In genomic region chr11:122628691-122629555, GRCh38 we compare ENCODE assay signal across 8 cellular contexts. TPM values are rescaled to one million over a fixed set of nuclear protein-coding genes. Genes with fewer than 3 reads are reported as not detected.
DNase-seq lines count a peak whose midpoint lies in the region; ATAC-seq, FAIRE-seq and TF ChIP-seq lines count a peak whose summit lies in the region.

No MANE protein-coding gene starts in this region.

- H3K18ac ChIP-seq in H9 (ENCODE audit: insufficient read length, low read depth, low read length): no peak overlapping the region

- H3K4me1 Mint-ChIP-seq in H9: peaks cover 2 to 7% of the 10 kb centered on the region in 2 experiments
- peaks cover 7% of the 10 kb centered on the region for H3K4me1 Mint-ChIP-seq in chondrocyte (ENCODE audit: low read depth)

- H3K27me3 Mint-ChIP-seq in H9 (ENCODE audit: low read depth) (no peaks in the 10 kb centered on the region; the same call in 1 of the 2 replicates), chondrocyte (ENCODE audit: low read depth) (no peaks in the 10 kb centered on the region)

- H3K4ac ChIP-seq in H9 (ENCODE audit: low read depth, low read length): no peak overlapping the region

- no peak overlapping the region for H2BK120ac ChIP-seq in H9 (ENCODE audit: low read depth, low read length, poor library complexity, severe bottlenecking)

- in situ Hi-C loops in HepG2 (cut with HindIII; ENCODE audit: extremely low pct_ligation_motif_present, low pct_unique_long_range_greater_than_20kb): no loop called here

- H3K4me3 Mint-ChIP-seq in H9 (no peak overlapping the region), chondrocyte (ENCODE audit: unreplicated experiment) (no peak overlapping the region)

- H3K79me2 ChIP-seq in H9 (ENCODE audit: insufficient read depth, low read length) (no peaks in the 10 kb centered on the region), HepG2 (ENCODE audit: insufficient read depth, low read length) (no peaks in the 10 kb centered on the region)

- H3K36me3 ChIP-seq in HepG2 (replicated peaks in 1 of 2; ENCODE audit: control insufficient read depth in 1 of 2, insufficient read depth in 2 of 2, low read length in 2 of 2): no peaks in the 10 kb centered on the region

- no peak overlapping the region for H3K23ac ChIP-seq in H9 (ENCODE audit: insufficient read length, low read depth, low read length)

- H3K9me3 Mint-ChIP-seq in H9 (no peaks in the 10 kb centered on the region), chondrocyte (ENCODE audit: low read depth) (no peaks in the 10 kb centered on the region)

- H2BK5ac ChIP-seq in H9 (ENCODE audit: insufficient read length, low read length): no peak overlapping the region

- no peak overlapping the region for H3K14ac ChIP-seq in H9 (ENCODE audit: insufficient read depth, low read length)

- no peak overlapping the region for H3K56ac ChIP-seq in H9 (ENCODE audit: insufficient read length, low read depth, low read length)

- no peak for TF ChIP-seq POLR2A in HepG2 (IDR thresholded peaks at IDR 0.05; ENCODE audit: insufficient read depth in 1 of 2, low read depth in 2 of 2, low read length in 2 of 2)

- H3K27ac Mint-ChIP-seq in H9 (peak overlapping the region in 1 of 3 experiments; percentile 2; a peak in 2 of 7 replicates), chondrocyte (ENCODE audit: unreplicated experiment) (no peak overlapping the region)

- TF ChIP-seq EP300 in HepG2 (IDR thresholded peaks at IDR 0.05; ENCODE audit: low read depth in 2 of 2, low read length in 2 of 2) (no peak), HepG2 (CRISPR knock-in tag; IDR thresholded peaks at IDR 0.05; ENCODE audit: borderline replicate concordance) (no peak)

- no peak overlapping the region for H3K9ac ChIP-seq in H9 (ENCODE audit: extremely low read depth, insufficient read length, low read length)
- H3K9ac ChIP-seq in HepG2 (ENCODE audit: insufficient read depth, low read depth, low read length): no peak overlapping the region

- no peaks in the 10 kb centered on the region for H3K36me3 Mint-ChIP-seq in H9 (ENCODE audit: insufficient read depth in 1 of 3, low read depth in 3 of 3)
- H3K36me3 Mint-ChIP-seq in chondrocyte (ENCODE audit: low read depth): no peaks in the 10 kb centered on the region

- H3T11ph ChIP-seq in H9 (ENCODE audit: low read length): no peak overlapping the region

- H3K27me3 ChIP-seq in H9 (ENCODE audit: insufficient read depth, low read length) (no peaks in the 10 kb centered on the region), HepG2 (ENCODE audit: control insufficient read depth in 1 of 2, insufficient read depth in 2 of 2, low read length in 2 of 2) (peaks cover 2 to 14% of the 10 kb centered on the region in 2 experiments; a peak in 1 of 5 replicates)

- H2BK20ac ChIP-seq in H9 (ENCODE audit: low read depth, low read length, poor library complexity, severe bottlenecking): no peak overlapping the region

- no peak overlapping the region for H2AFZ ChIP-seq in H9 (ENCODE audit: low read length)
- no peak overlapping the region for H2AFZ ChIP-seq in HepG2 (ENCODE audit: low read length)

- no peak overlapping the region for H3K4me3 ChIP-seq in HepG2 (replicated peaks in 1 of 3; ENCODE audit: insufficient read depth in 1 of 3, low read depth in 2 of 3, low read length in 3 of 3)

- intact Hi-C loops in HepG2 (cut with micrococcal nuclease; ENCODE audit: unreplicated experiment): loop anchor here (1.0 to 2.0 kb wide), 4 partner anchors 48 to 225 kb away; no protein-coding TSS in a partner anchor

- H3K9me3 ChIP-seq in H9 (ENCODE audit: control insufficient read depth, low read depth, low read length) (no peaks in the 10 kb centered on the region), HepG2 (ENCODE audit: low read length) (no peaks in the 10 kb centered on the region)

- H3K79me1 ChIP-seq in H9 (ENCODE audit: insufficient read depth, low read depth, low read length, poor library complexity, severe bottlenecking): no peaks in the 10 kb centered on the region

- no peak overlapping the region for H4K5ac ChIP-seq in H9 (ENCODE audit: insufficient read length, low read depth, low read length)

- WGBS in H9 (ENCODE audit: extremely low coverage, insufficient read length, low lambda C conversion rate): no CpG with 5 or more reads among the region's 11 CpGs
- 8% methylated on average over 11 of the region's 11 CpGs for WGBS in HepG2 (ENCODE audit: low lambda C conversion rate)

- no peak overlapping the region for H4K91ac ChIP-seq in H9 (ENCODE audit: insufficient read length, low read depth, low read length)

- TF ChIP-seq RAD21 in HepG2 (CRISPR knock-in tag; IDR thresholded peaks at IDR 0.05): peak; percentile 69

- H3K4me2 ChIP-seq in H9 (ENCODE audit: insufficient read depth, insufficient read length, low read length) (no peak overlapping the region), HepG2 (ENCODE audit: low read depth, low read length) (0 out of 2 replicates have a peak overlapping the region, but pooled peaks have one; percentile 33)

- no peak overlapping the region for H2AK5ac ChIP-seq in H9 (ENCODE audit: insufficient read length, low read length)

- no peak overlapping the region for H2BK15ac ChIP-seq in H9 (ENCODE audit: low read depth, low read length)

- ATAC-seq in HepG2 (peak; percentile 94), GM18873 (IDR thresholded peaks at IDR 0.05; ENCODE audit: low FRiP score, unreplicated experiment) (no peak)

- TF ChIP-seq CTCF in H9 (conservative IDR thresholded peaks at IDR 0.05): peak; percentile 85
- TF ChIP-seq CTCF in chondrocyte (IDR thresholded peaks at IDR 0.05): peak; percentile 87
- TF ChIP-seq CTCF in HepG2 (CRISPR knock-in tag; IDR thresholded peaks at IDR 0.05): peak; percentile 85

- no peaks in the 10 kb centered on the region for H3K4me1 ChIP-seq in H9 (ENCODE audit: insufficient read depth, low read length)
- peaks cover 12% of the 10 kb centered on the region for H3K4me1 ChIP-seq in HepG2 (ENCODE audit: insufficient read depth, low read length)

- H4K8ac ChIP-seq in H9 (replicated peaks; ENCODE audit: insufficient read length, low read depth, low read length): no peak overlapping the region

- BruUV-seq in HepG2 (replicated peaks; lab: Mats Ljungman, UMichigan): no TSS peak

- H3K27ac ChIP-seq in H9 (ENCODE audit: insufficient read length, low read depth, low read length) (no peak overlapping the region), HepG2 (ENCODE audit: extremely low read length, insufficient read depth, low read length) (no peak overlapping the region)

- DNase-seq in COR-L47 (lab: John Stamatoyannopoulos, UW) (peak; percentile 45), H9 (peak; percentile 81), NCI-H2227 (lab: John Stamatoyannopoulos, UW; ENCODE audit: unreplicated experiment) (peak; percentile 83), chondrocyte (ENCODE audit: low spot score) (no peak), HepG2 (ENCODE audit: low spot score) (peak; percentile 65)
- peak; percentile 61 to 72 for DNase-seq in activated CD4-positive, alpha-beta T cell treated with anti-CD3 and anti-CD28 coated beads for 4 hours
- peak; percentile 21 to 53 (median 46) for DNase-seq in stimulated activated CD4-positive, alpha-beta T cell treated with anti-CD3 and anti-CD28 coated beads, TNF-alpha, amount 100 ng/mL, for 1 hour (ENCODE audit: low read depth in 3 of 3, low spot score in 1 of 3)

- peak; percentile 37 for FAIRE-seq in HepG2 (lab: Jason Lieb, UNC)

- H2BK12ac ChIP-seq in H9 (ENCODE audit: insufficient read length, low read depth, low read length): no peak overlapping the region

- H4K20me1 ChIP-seq in H9 (ENCODE audit: control insufficient read depth, insufficient read depth, insufficient read length) (no peaks in the 10 kb centered on the region), HepG2 (ENCODE audit: insufficient read depth, low read length) (no peaks in the 10 kb centered on the region)

- POLR2A ChIA-PET in HepG2 (lab: Yijun Ruan, JAX): no interaction called here

- CTCF ChIA-PET in HepG2 (lab: Yijun Ruan, JAX; ENCODE audit: low intra/inter-chr PET ratio, low total read pairs): interaction anchor here (0.9 to 3.4 kb wide), 5 partner anchors 9 to 225 kb away, joined by 3 to 31 read pairs (median 9); no protein-coding TSS in a partner anchor

- H3K23me2 ChIP-seq in H9 (ENCODE audit: insufficient read length, low read depth, low read length, poor library complexity, severe bottlenecking): no peaks in the 10 kb centered on the region

TF ChIP-seq in HepG2, 621 proteins besides CTCF, POLR2A, EP300 and RAD21 (continues in another document):
- peak; percentile 88 for TF ChIP-seq STAG1 (CRISPR knock-in tag; IDR thresholded peaks at IDR 0.05)
- TF ChIP-seq KDM2A (CRISPR knock-in tag; IDR thresholded peaks at IDR 0.05; ENCODE audit: borderline replicate concordance, low read depth): 0 out of 2 replicates have a peak, but pooled peaks have one; percentile 42
- peak; percentile 70 for TF ChIP-seq XRCC5 (optimal IDR thresholded peaks at IDR 0.05; ENCODE audit: low read length)
- peak; percentile 18; the same call in 1 of the 2 replicates for TF ChIP-seq SOX5 (CRISPR knock-in tag; IDR thresholded peaks at IDR 0.05; ENCODE audit: borderline replicate concordance)
- peak; percentile 95 for TF ChIP-seq SMC3 (IDR thresholded peaks at IDR 0.05; ENCODE audit: low read length)
- no peak for TF ChIP-seq ZNF383 (CRISPR knock-in tag; IDR thresholded peaks at IDR 0.05; ENCODE audit: borderline replicate concordance)

RNA-seq across cellular contexts. Expression of gene UBASH3B, which starts 26.6 kb away (rescaled TPM):
- 7.1 and 8.0 TPM in 2 replicates for total RNA-seq in H9 (2021)
- 10.4 to 14.8 TPM (median 14.4 TPM) in 3 replicates for total RNA-seq in chondrocyte
- 4.4 and 5.1 TPM in 2 replicates for total RNA-seq in HepG2 (2016; rRNA removed; fragmentation: Illumina TruSeq; extraction: Trizol)
- total RNA-seq in HepG2 (2016; cell fraction: cytosol; rRNA removed; fragmentation: Illumina TruSeq; extraction: Trizol; ENCODE audit: low read depth): 2.4 and 3.2 TPM in 2 replicates
- total RNA-seq in HepG2 (2016; cell fraction: insoluble cytoplasmic fraction; rRNA removed; fragmentation: Illumina TruSeq; extraction: Trizol): 4.3 and 4.5 TPM in 2 replicates
- 6.0 and 6.1 TPM in 2 replicates for total RNA-seq in HepG2 (2016; cell fraction: membrane; rRNA removed; fragmentation: Illumina TruSeq; extraction: Trizol)
- 1.9 and 4.4 TPM in 2 replicates for total RNA-seq in HepG2 (2016; cell fraction: nucleus; rRNA removed; fragmentation: Illumina TruSeq; extraction: Trizol)
- polyA plus RNA-seq in HepG2 (2011; rRNA removed): 4.8 and 7.6 TPM in 2 replicates
- polyA plus RNA-seq in HepG2 (2011; cell fraction: cytosol; rRNA removed): 5.8 and 6.4 TPM in 2 replicates
- 2.6 and 3.2 TPM in 2 replicates for polyA plus RNA-seq in HepG2 (2011; cell fraction: nucleus; rRNA removed)
- polyA plus RNA-seq in HepG2 (2012): 1.4 and 1.8 TPM in 2 replicates
- 2.6 and 4.2 TPM in 2 replicates for polyA plus RNA-seq in HepG2 (2016; cell fraction: cytosol; fragmentation: Illumina TruSeq; extraction: Trizol; ENCODE audit: low read depth)
- 4.2 and 4.5 TPM in 2 replicates for polyA plus RNA-seq in HepG2 (2016; cell fraction: insoluble cytoplasmic fraction; fragmentation: Illumina TruSeq; extraction: Trizol; ENCODE audit: low read depth)
- 3.5 and 4.9 TPM in 2 replicates for polyA plus RNA-seq in HepG2 (2016; cell fraction: membrane; fragmentation: Illumina TruSeq; extraction: Trizol; ENCODE audit: low read depth)
- 1.9 and 4.2 TPM in 2 replicates for polyA plus RNA-seq in HepG2 (2016; cell fraction: nucleus; fragmentation: Illumina TruSeq; extraction: Trizol; ENCODE audit: insufficient read depth, low read depth)
- 3.7 and 44.0 TPM in 2 replicates for polyA minus RNA-seq in HepG2 (2011; rRNA and poly(A)+ RNA removed; ENCODE audit: low replicate concordance)
- 8.9 and 11.7 TPM in 2 replicates for polyA minus RNA-seq in HepG2 (2011; cell fraction: cytosol; rRNA and poly(A)+ RNA removed)
- 5.2 and 7.9 TPM in 2 replicates for polyA minus RNA-seq in HepG2 (2011; cell fraction: nucleus; rRNA and poly(A)+ RNA removed)
